In genomic region chr4:32140636-32141035, GRCh38 we compare ENCODE assay signal across 8 cellular contexts.
DNase-seq lines count a peak whose midpoint lies in the region; ATAC-seq and TF ChIP-seq lines count a peak whose summit lies in the region.
"Had no signal": no experiment of that assay in that cellular context is flagged by ENCODE, and none has a peak within 500 bp of the region (broad histone marks: within the 10 kb centered on the region; RNA-seq: fewer than 3 reads in every experiment).

No MANE protein-coding gene starts in this region.

- no TSS peak for BruUV-seq in PC-9 (replicated peaks; lab: Mats Ljungman, UMichigan)

- H3K27me3 ChIP-seq in PC-9 (ENCODE audit: insufficient read depth, low read depth) = no peaks in the 10 kb centered on the region

- peak overlapping the region; percentile 55 for H3K27ac ChIP-seq in PC-9

- no peak overlapping the region for H3K4me3 Mint-ChIP-seq in activated T-cell treated with anti-CD3 and anti-CD28 coated beads, Interleukin-2, amount 50 U/mL, for 4 hours

- no peaks in the 10 kb centered on the region for H3K9me2 ChIP-seq in PC-9 (ENCODE audit: insufficient read depth)

- no peaks in the 10 kb centered on the region for H4K20me1 ChIP-seq in PC-9 (ENCODE audit: insufficient read depth)

- no peaks in the 10 kb centered on the region for H3K9me3 ChIP-seq in PC-9 (ENCODE audit: insufficient read depth, low read depth)

- DNase-seq in PC-9 (peak; percentile 54 to 63), epidermal melanocyte (ENCODE audit: insufficient read length, low spot score) (peak; percentile 24), smooth muscle cell of the brain vasculature (ENCODE audit: low read depth, low spot score) (peak; percentile 36)
- DNase-seq in activated T-cell treated with anti-CD3 and anti-CD28 coated beads, Interleukin-2, amount 50 U/mL, for 4 hours = no peak
- DNase-seq in stimulated activated CD4-positive, alpha-beta T cell treated with anti-CD3 and anti-CD28 coated beads, Interleukin-2, amount 100 ng/mL, for 24 hours = no peak

- intact Hi-C loops in PC-9 (cut with micrococcal nuclease; ENCODE audit: unreplicated experiment) = loop anchor here (5.0 kb wide), 1 partner anchor 1423 kb away; no protein-coding TSS in a partner anchor

- peak; percentile 93 for ATAC-seq in HG03432 (IDR thresholded peaks at IDR 0.05; ENCODE audit: unreplicated experiment)
- no peak for ATAC-seq in activated T-cell treated with anti-CD3 and anti-CD28 coated beads, Interleukin-2, amount 50 U/mL, for 4 hours
- ATAC-seq in HG02759 (IDR thresholded peaks at IDR 0.05; ENCODE audit: unreplicated experiment) = no peak
- ATAC-seq: Panc1 had no signal

- H3K9me3 Mint-ChIP-seq in activated T-cell treated with anti-CD3 and anti-CD28 coated beads, Interleukin-2, amount 50 U/mL, for 4 hours = peaks cover 13% of the 10 kb centered on the region

- no peaks in the 10 kb centered on the region for H3K4me1 Mint-ChIP-seq in activated T-cell treated with anti-CD3 and anti-CD28 coated beads, Interleukin-2, amount 50 U/mL, for 4 hours (ENCODE audit: low read depth)

- H3K4me3 ChIP-seq in PC-9 = no peak overlapping the region

- H3K36me3 Mint-ChIP-seq in activated T-cell treated with anti-CD3 and anti-CD28 coated beads, Interleukin-2, amount 50 U/mL, for 4 hours (ENCODE audit: insufficient read depth) = no peaks in the 10 kb centered on the region

- H3K4me2 ChIP-seq in PC-9 = peak overlapping the region; percentile 39

- POLR2A ChIA-PET in PC-9 (lab: Charles Lee; ENCODE audit: unreplicated experiment) = interaction anchor here (0.7 kb wide), 2 partner anchors 20 to 1371 kb away, joined by 3 to 7 read pairs; no protein-coding TSS in a partner anchor

- H3K4me1 ChIP-seq in PC-9 (replicated peaks; ENCODE audit: insufficient read depth) = peaks cover 4% of the 10 kb centered on the region; the same call in 1 of the 2 replicates

- CTCF ChIA-PET in PC-9 (lab: Charles Lee) = no interaction called here

- no peaks in the 10 kb centered on the region for H3K36me3 ChIP-seq in PC-9 (ENCODE audit: low read depth)

- H3K27me3 Mint-ChIP-seq in activated T-cell treated with anti-CD3 and anti-CD28 coated beads, Interleukin-2, amount 50 U/mL, for 4 hours (ENCODE audit: low read depth) = no peaks in the 10 kb centered on the region

- no peaks in the 10 kb centered on the region for H3F3A ChIP-seq in PC-9 (ENCODE audit: insufficient read depth, low read depth)

- H2AFZ ChIP-seq in PC-9 = no peak overlapping the region

- no peak for TF ChIP-seq CTCF in PC-9 (conservative IDR thresholded peaks at IDR 0.05)

- H3K79me2 ChIP-seq in PC-9 (ENCODE audit: low read depth) = no peaks in the 10 kb centered on the region

Comparison
In these comparisons a context has a peak if more than half of its experiments do, and no peak if none do; other contexts are left out.
1. DNase-seq: peak in PC-9 (2 of 2), epidermal melanocyte (single experiment) and smooth muscle cell of the brain vasculature (single experiment); none in activated T-cell treated with anti-CD3 and anti-CD28 coated beads, Interleukin-2, amount 50 U/mL, for 4 hours (single experiment) and stimulated activated CD4-positive, alpha-beta T cell treated with anti-CD3 and anti-CD28 coated beads, Interleukin-2, amount 100 ng/mL, for 24 hours (0 of 2).